Comparison of ENCODE assay signal across 38 cellular contexts in the genomic region with DNA sequence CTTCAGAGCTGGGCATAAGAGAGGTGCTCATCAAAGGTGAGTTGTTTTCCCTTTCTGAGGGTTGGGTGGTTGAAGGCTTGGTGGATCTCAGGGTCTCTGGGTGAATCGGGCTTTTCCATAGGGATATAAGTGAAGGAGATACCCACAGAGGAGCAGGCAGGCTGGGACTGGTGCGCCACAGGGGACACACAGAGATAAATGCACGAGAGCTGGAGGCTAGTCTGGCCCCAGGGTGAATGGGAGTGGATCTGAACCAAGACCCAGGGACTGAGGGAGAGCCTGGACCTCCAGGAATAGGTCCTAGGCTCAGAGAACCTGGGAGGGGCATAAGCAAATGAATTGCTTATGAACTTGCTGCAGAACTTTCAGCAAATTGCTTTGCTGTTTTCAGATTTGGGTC.
"Had no signal": no experiment of that assay in that cellular context is flagged by ENCODE, and none has a peak within 500 bp of the region (broad histone marks: within the 10 kb centered on the region; RNA-seq: fewer than 3 reads in every experiment).

No MANE protein-coding gene starts in this region.

- H3K27me3 Mint-ChIP-seq: activated B cell treated with CpG ODN at 0.5 μM for 24 hours; activated CD4-positive, alpha-beta T cell treated with anti-CD3 and anti-CD28 coated beads, Interleukin-2, amount 10 ng/mL, durations not matched to agents 7 days and 5 days; activated naive CD8-positive, alpha-beta T cell treated with anti-CD3 and anti-CD28 coated beads for 36 hours; activated T-helper 17 cell treated with anti-CD3 and anti-CD28 coated beads, Interleukin-2, amount 50 U/mL, for 72 hours had no signal

- H3K4me3 Mint-ChIP-seq: activated B cell treated with CpG ODN at 0.5 μM for 24 hours; activated CD4-positive, alpha-beta memory T cell treated with anti-CD3 and anti-CD28 coated beads for 36 hours; activated CD4-positive, alpha-beta T cell treated with anti-CD3 and anti-CD28 coated beads, Interleukin-2, amount 10 ng/mL, durations not matched to agents 7 days and 5 days; activated CD8-positive, alpha-beta T cell treated with anti-CD3 and anti-CD28 coated beads for 36 hours; activated naive CD4-positive, alpha-beta T cell treated with anti-CD3 and anti-CD28 coated beads for 36 hours; activated naive CD8-positive, alpha-beta T cell treated with anti-CD3 and anti-CD28 coated beads for 36 hours; activated T-cell treated with anti-CD3 and anti-CD28 coated beads, Interleukin-2, amount 50 U/mL, for 4 hours; activated T-cell treated with anti-CD3 and anti-CD28 coated beads, Interleukin-2, amount 50 U/mL, for 72 hours; activated T-helper 1 cell treated with anti-CD3 and anti-CD28 coated beads, Interleukin-12 subunit alpha, Interleukin-12 subunit beta, Interleukin-2, Interleukin-4 antibody, amounts not matched to agents 30 ng/mL and 10 ng/mL and 1 ng/mL, durations not matched to agents 14 hours and 24 hours and 36 hours; activated T-helper 17 cell treated with anti-CD3 and anti-CD28 coated beads, Interleukin-2, amount 50 U/mL, for 72 hours; central memory CD8-positive, alpha-beta T cell; T-helper 1 cell treated with Interleukin-12 subunit alpha and Interleukin-12 subunit beta and Interleukin-4 antibody, amounts not matched to agents 30 μg/mL and 1 μg/mL, for 36 hours; T-helper 2 cell treated with Interferon-gamma antibody and Interleukin-4, amounts not matched to agents 5 μg/mL and 100 μg/mL, for 36 hours had no signal

- FAIRE-seq: astrocyte, TTC549 had no signal

- ATAC-seq: activated CD8-positive, alpha-beta T cell treated with anti-CD3 and anti-CD28 coated beads for 36 hours; activated naive CD4-positive, alpha-beta T cell treated with anti-CD3 and anti-CD28 coated beads, Interleukin-2, amount 50 U/mL, for 72 hours; activated T-cell treated with anti-CD3 and anti-CD28 coated beads, Interleukin-2, amount 50 U/mL, for 4 hours; activated T-cell treated with anti-CD3 and anti-CD28 coated beads, Interleukin-2, amount 50 U/mL, for 72 hours; activated T-helper 17 cell treated with anti-CD3 and anti-CD28 coated beads, Interleukin-2, amount 50 U/mL, for 72 hours; body of pancreas had no signal

- H3K27ac Mint-ChIP-seq: activated B cell treated with CpG ODN at 0.5 μM for 24 hours; activated CD4-positive, alpha-beta memory T cell treated with anti-CD3 and anti-CD28 coated beads for 36 hours; activated CD4-positive, alpha-beta T cell treated with anti-CD3 and anti-CD28 coated beads, Interleukin-2, amount 10 ng/mL, durations not matched to agents 7 days and 5 days; activated CD8-positive, alpha-beta T cell treated with anti-CD3 and anti-CD28 coated beads for 36 hours; activated naive CD4-positive, alpha-beta T cell treated with anti-CD3 and anti-CD28 coated beads for 36 hours; activated naive CD4-positive, alpha-beta T cell treated with anti-CD3 and anti-CD28 coated beads, Interleukin-2, amount 50 U/mL, for 72 hours; activated naive CD8-positive, alpha-beta T cell treated with anti-CD3 and anti-CD28 coated beads for 36 hours; activated T-cell treated with anti-CD3 and anti-CD28 coated beads, Interleukin-2, amount 50 U/mL, for 72 hours; activated T-helper 1 cell treated with anti-CD3 and anti-CD28 coated beads, Interleukin-12 subunit alpha, Interleukin-12 subunit beta, Interleukin-2, Interleukin-4 antibody, amounts not matched to agents 30 ng/mL and 10 ng/mL and 1 ng/mL, durations not matched to agents 14 hours and 24 hours and 36 hours; activated T-helper 17 cell treated with anti-CD3 and anti-CD28 coated beads, Interleukin-2, amount 50 U/mL, for 72 hours; T-helper 1 cell treated with Interleukin-12 subunit alpha and Interleukin-12 subunit beta and Interleukin-4 antibody, amounts not matched to agents 30 μg/mL and 1 μg/mL, for 36 hours; T-helper 2 cell treated with Interferon-gamma antibody and Interleukin-4, amounts not matched to agents 5 μg/mL and 100 μg/mL, for 36 hours had no signal

- DNase-seq: activated B cell treated with CpG ODN at 0.5 μM for 24 hours; activated CD4-positive, alpha-beta memory T cell treated with anti-CD3 and anti-CD28 coated beads for 36 hours; activated CD4-positive, alpha-beta T cell treated with anti-CD3 and anti-CD28 coated beads for 4 hours; activated CD4-positive, alpha-beta T cell treated with anti-CD3 and anti-CD28 coated beads, Interleukin-2, amount 10 ng/mL, durations not matched to agents 7 days and 5 days; activated CD4-positive, alpha-beta T cell treated with anti-CD3 and anti-CD28 coated beads, Interleukin-2, amount 50 U/mL, for 4 hours; activated CD4-positive, CD25-positive, alpha-beta regulatory T cell treated with anti-CD3 and anti-CD28 coated beads, Interleukin-2, amount 50 U/mL, for 72 hours; activated CD8-positive, alpha-beta memory T cell treated with anti-CD3 and anti-CD28 coated beads, Interleukin-2, amount 50 U/mL, for 4 hours; activated CD8-positive, alpha-beta T cell treated with anti-CD3 and anti-CD28 coated beads for 36 hours; activated effector memory CD4-positive, alpha-beta T cell treated with anti-CD3 and anti-CD28 coated beads, Interleukin-2, amount 50 U/mL, for 16 hours; activated gamma-delta T cell treated with Interleukin-2 at 50 U/mL for 16 hours; activated naive CD4-positive, alpha-beta T cell; activated naive CD4-positive, alpha-beta T cell treated with anti-CD3 and anti-CD28 coated beads for 36 hours; activated naive CD4-positive, alpha-beta T cell treated with anti-CD3 and anti-CD28 coated beads, Interleukin-2, amount 50 U/mL, for 16 hours; activated naive CD8-positive, alpha-beta T cell treated with anti-CD3 and anti-CD28 coated beads for 36 hours; activated T-cell treated with anti-CD3 and anti-CD28 coated beads for 4 hours; activated T-cell treated with anti-CD3 and anti-CD28 coated beads, Interleukin-2, amount 50 U/mL, for 1 hour; activated T-cell treated with anti-CD3 and anti-CD28 coated beads, Interleukin-2, amount 50 U/mL, for 4 hours; activated T-cell treated with anti-CD3 and anti-CD28 coated beads, Interleukin-2, amount 50 U/mL, for 72 hours; adrenal gland; amniotic stem cell; aorta; body of pancreas; brain microvascular endothelial cell; cerebellar nuclear complex; SW 1271; T-helper 1 cell; T-helper 2 cell; T-helper 9 cell had no signal

- H3K4me1 Mint-ChIP-seq: activated B cell treated with CpG ODN at 0.5 μM for 24 hours; activated CD4-positive, alpha-beta T cell treated with anti-CD3 and anti-CD28 coated beads, Interleukin-2, amount 10 ng/mL, durations not matched to agents 7 days and 5 days; activated naive CD8-positive, alpha-beta T cell treated with anti-CD3 and anti-CD28 coated beads for 36 hours; activated T-helper 17 cell treated with anti-CD3 and anti-CD28 coated beads, Interleukin-2, amount 50 U/mL, for 72 hours; central memory CD8-positive, alpha-beta T cell had no signal

- H3K36me3 Mint-ChIP-seq: activated CD4-positive, alpha-beta memory T cell treated with anti-CD3 and anti-CD28 coated beads for 36 hours; activated naive CD4-positive, alpha-beta T cell treated with anti-CD3 and anti-CD28 coated beads, Interleukin-2, amount 50 U/mL, for 72 hours; activated naive CD8-positive, alpha-beta T cell treated with anti-CD3 and anti-CD28 coated beads for 36 hours had no signal

- H3K27ac ChIP-seq: adrenal gland, body of pancreas, brain microvascular endothelial cell, breast epithelium, VCaP had no signal

- H3K9me3 Mint-ChIP-seq: activated B cell treated with CpG ODN at 0.5 μM for 24 hours; activated CD4-positive, alpha-beta memory T cell treated with anti-CD3 and anti-CD28 coated beads for 36 hours; activated CD4-positive, alpha-beta T cell treated with anti-CD3 and anti-CD28 coated beads, Interleukin-2, amount 10 ng/mL, durations not matched to agents 7 days and 5 days; activated CD8-positive, alpha-beta T cell treated with anti-CD3 and anti-CD28 coated beads for 36 hours; activated naive CD4-positive, alpha-beta T cell treated with anti-CD3 and anti-CD28 coated beads for 36 hours; activated naive CD4-positive, alpha-beta T cell treated with anti-CD3 and anti-CD28 coated beads, Interleukin-2, amount 50 U/mL, for 72 hours; activated naive CD8-positive, alpha-beta T cell treated with anti-CD3 and anti-CD28 coated beads for 36 hours; activated T-cell treated with anti-CD3 and anti-CD28 coated beads, Interleukin-2, amount 50 U/mL, for 4 hours; activated T-cell treated with anti-CD3 and anti-CD28 coated beads, Interleukin-2, amount 50 U/mL, for 72 hours; activated T-helper 1 cell treated with anti-CD3 and anti-CD28 coated beads, Interleukin-12 subunit alpha, Interleukin-12 subunit beta, Interleukin-2, Interleukin-4 antibody, amounts not matched to agents 30 ng/mL and 10 ng/mL and 1 ng/mL, durations not matched to agents 14 hours and 24 hours and 36 hours; activated T-helper 17 cell treated with anti-CD3 and anti-CD28 coated beads, Interleukin-2, amount 50 U/mL, for 72 hours; central memory CD8-positive, alpha-beta T cell; T-helper 1 cell treated with Interleukin-12 subunit alpha and Interleukin-12 subunit beta and Interleukin-4 antibody, amounts not matched to agents 30 μg/mL and 1 μg/mL, for 36 hours; T-helper 2 cell treated with Interferon-gamma antibody and Interleukin-4, amounts not matched to agents 5 μg/mL and 100 μg/mL, for 36 hours had no signal
